Comparison of ENCODE assay signal across 1 cellular context in the genomic region with DNA sequence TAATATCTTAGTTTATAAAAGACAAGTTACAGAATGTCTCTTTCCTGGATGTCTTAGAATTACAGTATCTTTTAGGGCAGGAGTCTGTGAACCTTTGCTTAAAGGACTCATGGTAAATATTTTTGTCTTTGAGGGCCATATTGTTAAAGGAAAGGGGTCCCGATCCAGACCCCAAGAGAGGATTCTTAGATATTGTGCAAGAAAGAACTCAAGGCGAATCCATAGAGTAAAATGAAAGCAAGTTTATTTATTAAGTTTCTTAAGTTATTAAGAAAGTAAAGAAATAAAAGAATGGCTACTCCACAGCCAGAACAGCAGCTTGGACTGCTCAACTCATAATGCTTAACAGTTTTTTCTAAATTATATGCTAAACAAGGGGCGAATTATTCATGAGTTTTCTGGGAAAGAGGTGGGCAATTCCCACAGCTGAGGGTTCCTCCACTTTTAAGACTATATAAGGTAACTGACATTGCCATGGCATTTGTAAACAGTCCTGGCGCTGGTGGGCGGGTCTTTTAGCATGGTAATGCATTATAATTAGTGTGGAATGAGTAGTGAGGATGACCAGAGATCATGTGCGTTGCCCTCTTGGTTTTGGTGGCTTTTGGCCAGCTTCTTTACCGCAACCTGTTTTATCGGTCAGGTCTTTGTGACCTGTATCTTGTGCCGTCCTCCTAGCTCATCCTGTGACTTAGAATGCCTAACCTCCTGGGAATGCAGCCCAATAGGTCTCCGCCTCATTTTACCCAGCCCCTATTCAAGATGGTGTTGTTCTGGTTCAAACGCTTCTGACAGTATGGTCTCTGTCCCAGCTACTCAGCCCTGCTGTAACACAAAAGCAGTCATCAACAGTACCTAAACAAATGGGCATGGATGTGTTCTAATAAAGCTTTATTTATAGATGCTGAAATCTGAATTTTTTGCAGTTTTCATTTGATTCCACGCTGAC.
TF ChIP-seq lines count a peak whose summit lies in the region.

No MANE protein-coding gene starts in this region.

TF ChIP-seq in K562, 482 proteins besides CTCF, POLR2A, EP300 and RAD21 (continued from another document and continues in another):
- TF ChIP-seq CEBPB (tag; IDR thresholded peaks at IDR 0.05) (peak; percentile 53; the same call in 1 of the 2 replicates), ZNF609 (CRISPR knock-in tag; IDR thresholded peaks at IDR 0.05; ENCODE audit: borderline replicate concordance) (no peak), BACH1 (tag; IDR thresholded peaks at IDR 0.05) (peak; percentile 89; the same call in 1 of the 2 replicates), STAT5A (IDR thresholded peaks at IDR 0.05; ENCODE audit: borderline replicate concordance, low read length) (0 out of 2 replicates have a peak, but pooled peaks have one; percentile 31), PTTG1 (tag; IDR thresholded peaks at IDR 0.05; ENCODE audit: low read depth) (peak; percentile 66; the same call in 1 of the 2 replicates), DDX20 (tag; IDR thresholded peaks at IDR 0.05; ENCODE audit: low read depth) (peak; percentile 76), HDAC8 (tag; IDR thresholded peaks at IDR 0.05) (peak; percentile 91), FOXJ2 (tag; IDR thresholded peaks at IDR 0.05) (peak; percentile 49; the same call in 1 of the 2 replicates), NFIC (IDR thresholded peaks at IDR 0.05) (peak; percentile 43; the same call in 1 of the 2 replicates), NR2C1 (IDR thresholded peaks at IDR 0.05) (no peak), NR2C1 (tag; IDR thresholded peaks at IDR 0.05) (peak; percentile 62; the same call in 1 of the 2 replicates), KLF6 (CRISPR knock-in tag; IDR thresholded peaks at IDR 0.05; ENCODE audit: borderline replicate concordance) (peak; percentile 57; the same call in 1 of the 2 replicates), ATF4 (CRISPR knock-in tag; IDR thresholded peaks at IDR 0.05) (0 out of 2 replicates have a peak, but pooled peaks have one; percentile 62), ZNF79 (CRISPR knock-in tag; IDR thresholded peaks at IDR 0.05; ENCODE audit: low read depth) (peak; percentile 26; the same call in 1 of the 2 replicates), BCL6 (CRISPR knock-in tag; IDR thresholded peaks at IDR 0.05) (0 out of 2 replicates have a peak, but pooled peaks have one; percentile 24), CTBP1 (IDR thresholded peaks at IDR 0.05; ENCODE audit: borderline replicate concordance) (0 out of 2 replicates have a peak, but pooled peaks have one; percentile 24), NRF1 (conservative IDR thresholded peaks at IDR 0.05 in 1 of 2, IDR thresholded peaks at IDR 0.05 in 1 of 2) (peak in 1 of 2 experiments; percentile 42; a peak in 1 of 4 replicates), ZBTB9 (CRISPR knock-in tag; IDR thresholded peaks at IDR 0.05) (peak; percentile 42; the same call in 1 of the 2 replicates), SRF (CRISPR knock-in tag; IDR thresholded peaks at IDR 0.05) (peak; percentile 28 to 96; a peak in 2 of 4 replicates), ZNF644 (tag; IDR thresholded peaks at IDR 0.05; ENCODE audit: low read depth) (peak; percentile 80; the same call in 1 of the 2 replicates), NR4A1 (CRISPR knock-in tag; IDR thresholded peaks at IDR 0.05) (no peak), NR4A1 (tag; IDR thresholded peaks at IDR 0.05) (peak; percentile 96), ZNF311 (CRISPR knock-in tag; IDR thresholded peaks at IDR 0.05) (0 out of 2 replicates have a peak, but pooled peaks have one; percentile 46), MLLT1 (IDR thresholded peaks at IDR 0.05) (0 out of 4 replicates have a peak, but pooled peaks of 1 of the 2 experiments have one; percentile 44), PYGO2 (tag; IDR thresholded peaks at IDR 0.05) (peak; percentile 53; the same call in 1 of the 2 replicates), ZNF584 (CRISPR knock-in tag; IDR thresholded peaks at IDR 0.05; ENCODE audit: low read depth) (peak; percentile 96), CXXC5 (CRISPR knock-in tag; IDR thresholded peaks at IDR 0.05) (peak; percentile 14; the same call in 1 of the 2 replicates), ZNF140 (CRISPR knock-in tag; IDR thresholded peaks at IDR 0.05) (no peak)
- TF ChIP-seq, protein P1, sequence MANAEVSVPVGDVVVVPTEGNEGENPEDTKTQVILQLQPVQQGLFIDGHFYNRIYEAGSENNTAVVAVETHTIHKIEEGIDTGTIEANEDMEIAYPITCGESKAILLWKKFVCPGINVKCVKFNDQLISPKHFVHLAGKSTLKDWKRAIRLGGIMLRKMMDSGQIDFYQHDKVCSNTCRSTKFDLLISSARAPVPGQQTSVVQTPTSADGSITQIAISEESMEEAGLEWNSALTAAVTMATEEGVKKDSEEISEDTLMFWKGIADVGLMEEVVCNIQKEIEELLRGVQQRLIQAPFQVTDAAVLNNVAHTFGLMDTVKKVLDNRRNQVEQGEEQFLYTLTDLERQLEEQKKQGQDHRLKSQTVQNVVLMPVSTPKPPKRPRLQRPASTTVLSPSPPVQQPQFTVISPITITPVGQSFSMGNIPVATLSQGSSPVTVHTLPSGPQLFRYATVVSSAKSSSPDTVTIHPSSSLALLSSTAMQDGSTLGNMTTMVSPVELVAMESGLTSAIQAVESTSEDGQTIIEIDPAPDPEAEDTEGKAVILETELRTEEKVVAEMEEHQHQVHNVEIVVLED (CRISPR knock-in tag; IDR thresholded peaks at IDR 0.05), result 0 out of 2 replicates have a peak, but pooled peaks have one; percentile 21
- TF ChIP-seq, protein P2, sequence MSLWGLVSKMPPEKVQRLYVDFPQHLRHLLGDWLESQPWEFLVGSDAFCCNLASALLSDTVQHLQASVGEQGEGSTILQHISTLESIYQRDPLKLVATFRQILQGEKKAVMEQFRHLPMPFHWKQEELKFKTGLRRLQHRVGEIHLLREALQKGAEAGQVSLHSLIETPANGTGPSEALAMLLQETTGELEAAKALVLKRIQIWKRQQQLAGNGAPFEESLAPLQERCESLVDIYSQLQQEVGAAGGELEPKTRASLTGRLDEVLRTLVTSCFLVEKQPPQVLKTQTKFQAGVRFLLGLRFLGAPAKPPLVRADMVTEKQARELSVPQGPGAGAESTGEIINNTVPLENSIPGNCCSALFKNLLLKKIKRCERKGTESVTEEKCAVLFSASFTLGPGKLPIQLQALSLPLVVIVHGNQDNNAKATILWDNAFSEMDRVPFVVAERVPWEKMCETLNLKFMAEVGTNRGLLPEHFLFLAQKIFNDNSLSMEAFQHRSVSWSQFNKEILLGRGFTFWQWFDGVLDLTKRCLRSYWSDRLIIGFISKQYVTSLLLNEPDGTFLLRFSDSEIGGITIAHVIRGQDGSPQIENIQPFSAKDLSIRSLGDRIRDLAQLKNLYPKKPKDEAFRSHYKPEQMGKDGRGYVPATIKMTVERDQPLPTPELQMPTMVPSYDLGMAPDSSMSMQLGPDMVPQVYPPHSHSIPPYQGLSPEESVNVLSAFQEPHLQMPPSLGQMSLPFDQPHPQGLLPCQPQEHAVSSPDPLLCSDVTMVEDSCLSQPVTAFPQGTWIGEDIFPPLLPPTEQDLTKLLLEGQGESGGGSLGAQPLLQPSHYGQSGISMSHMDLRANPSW (CRISPR knock-in tag; IDR thresholded peaks at IDR 0.05), result no peak
- TF ChIP-seq, protein P3, sequence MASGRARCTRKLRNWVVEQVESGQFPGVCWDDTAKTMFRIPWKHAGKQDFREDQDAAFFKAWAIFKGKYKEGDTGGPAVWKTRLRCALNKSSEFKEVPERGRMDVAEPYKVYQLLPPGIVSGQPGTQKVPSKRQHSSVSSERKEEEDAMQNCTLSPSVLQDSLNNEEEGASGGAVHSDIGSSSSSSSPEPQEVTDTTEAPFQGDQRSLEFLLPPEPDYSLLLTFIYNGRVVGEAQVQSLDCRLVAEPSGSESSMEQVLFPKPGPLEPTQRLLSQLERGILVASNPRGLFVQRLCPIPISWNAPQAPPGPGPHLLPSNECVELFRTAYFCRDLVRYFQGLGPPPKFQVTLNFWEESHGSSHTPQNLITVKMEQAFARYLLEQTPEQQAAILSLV (tag; IDR thresholded peaks at IDR 0.05), result peak; percentile 68; the same call in 1 of the 2 replicates
- TF ChIP-seq, protein P4, sequence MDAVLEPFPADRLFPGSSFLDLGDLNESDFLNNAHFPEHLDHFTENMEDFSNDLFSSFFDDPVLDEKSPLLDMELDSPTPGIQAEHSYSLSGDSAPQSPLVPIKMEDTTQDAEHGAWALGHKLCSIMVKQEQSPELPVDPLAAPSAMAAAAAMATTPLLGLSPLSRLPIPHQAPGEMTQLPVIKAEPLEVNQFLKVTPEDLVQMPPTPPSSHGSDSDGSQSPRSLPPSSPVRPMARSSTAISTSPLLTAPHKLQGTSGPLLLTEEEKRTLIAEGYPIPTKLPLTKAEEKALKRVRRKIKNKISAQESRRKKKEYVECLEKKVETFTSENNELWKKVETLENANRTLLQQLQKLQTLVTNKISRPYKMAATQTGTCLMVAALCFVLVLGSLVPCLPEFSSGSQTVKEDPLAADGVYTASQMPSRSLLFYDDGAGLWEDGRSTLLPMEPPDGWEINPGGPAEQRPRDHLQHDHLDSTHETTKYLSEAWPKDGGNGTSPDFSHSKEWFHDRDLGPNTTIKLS (IDR thresholded peaks at IDR 0.05; ENCODE audit: borderline replicate concordance, low read depth), result no peak
- TF ChIP-seq, protein P5, sequence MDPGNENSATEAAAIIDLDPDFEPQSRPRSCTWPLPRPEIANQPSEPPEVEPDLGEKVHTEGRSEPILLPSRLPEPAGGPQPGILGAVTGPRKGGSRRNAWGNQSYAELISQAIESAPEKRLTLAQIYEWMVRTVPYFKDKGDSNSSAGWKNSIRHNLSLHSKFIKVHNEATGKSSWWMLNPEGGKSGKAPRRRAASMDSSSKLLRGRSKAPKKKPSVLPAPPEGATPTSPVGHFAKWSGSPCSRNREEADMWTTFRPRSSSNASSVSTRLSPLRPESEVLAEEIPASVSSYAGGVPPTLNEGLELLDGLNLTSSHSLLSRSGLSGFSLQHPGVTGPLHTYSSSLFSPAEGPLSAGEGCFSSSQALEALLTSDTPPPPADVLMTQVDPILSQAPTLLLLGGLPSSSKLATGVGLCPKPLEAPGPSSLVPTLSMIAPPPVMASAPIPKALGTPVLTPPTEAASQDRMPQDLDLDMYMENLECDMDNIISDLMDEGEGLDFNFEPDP (CRISPR knock-in tag; IDR thresholded peaks at IDR 0.05), result peak; percentile 74; the same call in 1 of the 2 replicates
- TF ChIP-seq, protein P6, sequence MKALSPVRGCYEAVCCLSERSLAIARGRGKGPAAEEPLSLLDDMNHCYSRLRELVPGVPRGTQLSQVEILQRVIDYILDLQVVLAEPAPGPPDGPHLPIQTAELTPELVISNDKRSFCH (CRISPR knock-in tag; IDR thresholded peaks at IDR 0.05), result no peak
- TF ChIP-seq, protein P6 (tag; IDR thresholded peaks at IDR 0.05), result peak; percentile 74; the same call in 1 of the 2 replicates
